Comparison of ENCODE assay signal across 31 cellular contexts in the genomic region with DNA sequence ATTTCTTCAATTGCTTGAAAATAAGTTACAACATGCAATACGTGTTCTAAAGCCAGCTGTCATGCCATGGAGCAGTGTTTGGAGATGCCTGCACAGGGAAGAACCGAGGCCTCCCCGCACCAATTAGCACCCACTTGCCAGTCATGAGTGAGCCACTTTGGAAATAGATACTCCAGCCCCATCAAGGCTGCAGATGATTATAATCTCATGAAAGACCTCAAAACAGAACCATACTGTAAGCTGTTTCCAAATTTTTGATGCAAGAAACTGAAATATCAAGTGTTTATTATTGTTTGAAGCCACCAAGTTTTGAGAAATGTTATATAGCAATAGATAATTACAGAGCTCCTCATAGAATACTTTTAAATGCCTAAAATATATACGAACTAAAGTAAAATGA. TPM values are rescaled to one million over a fixed set of nuclear protein-coding genes. Genes with fewer than 3 reads are reported as not detected.
"Had no signal": no experiment of that assay in that cellular context is flagged by ENCODE, and none has a peak within 500 bp of the region (broad histone marks: within the 10 kb centered on the region; RNA-seq: fewer than 3 reads in every experiment).

No MANE protein-coding gene starts in this region.

- H3K9ac ChIP-seq: neural progenitor cell, parathyroid adenoma had no signal

- H3K4me1 ChIP-seq: neural progenitor cell, parathyroid adenoma, psoas muscle, right lobe of liver, sigmoid colon, spleen, suprapubic skin, testis, tibial artery, transverse colon, upper lobe of right lung, uterus had no signal

- ATAC-seq: naive thymus-derived CD8-positive, alpha-beta T cell; psoas muscle; right cardiac atrium; right lobe of liver; stimulated activated memory B cell treated with anti-CD40 and anti-IgM and Interleukin-4, amounts not matched to agents 10 μg/mL and 1 μg/mL and 100 μg/mL, for 72 hours; stimulated activated naive CD8-positive, alpha-beta T cell treated with anti-CD3 and anti-CD28 coated beads, Interleukin-15, amount 100 ng/mL, for 72 hours; stimulated activated naive CD8-positive, alpha-beta T cell treated with anti-CD3 and anti-CD28 coated beads, Interleukin-15, Interleukin-2, amounts not matched to agents 100 U/mL and 50 U/mL, for 24 hours; upper lobe of right lung had no signal

- H3K4me3 Mint-ChIP-seq: naive thymus-derived CD8-positive, alpha-beta T cell; nephron; neural progenitor cell; stimulated activated memory B cell treated with anti-CD40 and anti-IgM and Interleukin-4, amounts not matched to agents 10 μg/mL and 1 μg/mL and 100 μg/mL, for 72 hours; stimulated activated naive CD8-positive, alpha-beta T cell treated with anti-CD3 and anti-CD28 coated beads, Interleukin-15, amount 100 ng/mL, for 72 hours; type B pancreatic cell had no signal

- H3K27ac ChIP-seq: neural progenitor cell, ovary, parathyroid adenoma, psoas muscle, right lobe of liver, sigmoid colon, spleen, suprapubic skin, testis, tibial artery, transverse colon, upper lobe of right lung, uterus had no signal

- H3K27me3 Mint-ChIP-seq: progenitor cell of endocrine pancreas; stimulated activated memory B cell treated with anti-CD40 and anti-IgM and Interleukin-4, amounts not matched to agents 10 μg/mL and 1 μg/mL and 100 μg/mL, for 72 hours; stimulated activated naive CD8-positive, alpha-beta T cell treated with anti-CD3 and anti-CD28 coated beads, Interleukin-15, amount 100 ng/mL, for 72 hours; type B pancreatic cell had no signal

- H3K4me1 Mint-ChIP-seq: naive thymus-derived CD8-positive, alpha-beta T cell; nephron; neural progenitor cell; stimulated activated memory B cell treated with anti-CD40 and anti-IgM and Interleukin-4, amounts not matched to agents 10 μg/mL and 1 μg/mL and 100 μg/mL, for 72 hours; stimulated activated naive CD8-positive, alpha-beta T cell treated with anti-CD3 and anti-CD28 coated beads, Interleukin-15, amount 100 ng/mL, for 72 hours had no signal

- H3K4me3 ChIP-seq: neural progenitor cell, ovary, psoas muscle, right lobe of liver, sigmoid colon, smooth muscle cell, spleen, suprapubic skin, testis, tibial artery, transverse colon, upper lobe of right lung, uterus had no signal

- H3K27ac Mint-ChIP-seq: naive thymus-derived CD8-positive, alpha-beta T cell; nephron; neural progenitor cell; progenitor cell of endocrine pancreas; stimulated activated memory B cell treated with anti-CD40 and anti-IgM and Interleukin-4, amounts not matched to agents 10 μg/mL and 1 μg/mL and 100 μg/mL, for 72 hours; stimulated activated naive CD8-positive, alpha-beta T cell treated with anti-CD3 and anti-CD28 coated beads, Interleukin-15, amount 100 ng/mL, for 72 hours; type B pancreatic cell had no signal

- H3K9me3 ChIP-seq: ovary, psoas muscle, right lobe of liver, sigmoid colon, suprapubic skin, testis, tibial artery, transverse colon, upper lobe of right lung, uterus had no signal

- H3K27me3 ChIP-seq: neural progenitor cell, ovary, right lobe of liver, sigmoid colon, spleen, suprapubic skin, testis, tibial artery, transverse colon, upper lobe of right lung, uterus had no signal

- DNase-seq: naive thymus-derived CD8-positive, alpha-beta T cell; occipital lobe; ovary; posterior cingulate gyrus; psoas muscle; right cardiac atrium; right lobe of liver; sigmoid colon; spleen; stimulated activated CD4-positive, alpha-beta T cell treated with anti-CD3 and anti-CD28 coated beads, Interleukin-12 subunit alpha, Interleukin-12 subunit beta, amount 100 ng/mL, for 4 hours; stimulated activated CD4-positive, alpha-beta T cell treated with anti-CD3 and anti-CD28 coated beads, Interleukin-1b, Interleukin-23, amount 100 ng/mL, for 48 hours; stimulated activated CD4-positive, alpha-beta T cell treated with anti-CD3 and anti-CD28 coated beads, Interleukin-4, amount 100 ng/mL, for 1 hour; stimulated activated CD4-positive, alpha-beta T cell treated with anti-CD3 and anti-CD28 coated beads, Interleukin-4, amount 100 ng/mL, for 4 hours; stimulated activated CD8-positive, alpha-beta memory T cell treated with anti-CD3 and anti-CD28 coated beads, Interleukin-4, amount 100 ng/mL, for 48 hours; stimulated activated naive CD4-positive, alpha-beta T cell; stimulated activated naive CD8-positive, alpha-beta T cell treated with anti-CD3 and anti-CD28 coated beads, Interleukin-15, amount 100 ng/mL, for 72 hours; stimulated activated naive CD8-positive, alpha-beta T cell treated with anti-CD3 and anti-CD28 coated beads, Interleukin-15, Interleukin-2, amounts not matched to agents 100 U/mL and 50 U/mL, for 24 hours; substantia nigra; testis; tibial artery; transverse colon; upper lobe of right lung; uterus had no signal

- H3K36me3 ChIP-seq: neural progenitor cell, ovary, right lobe of liver, sigmoid colon, spleen, suprapubic skin, tibial artery, transverse colon, upper lobe of right lung, uterus had no signal

RNA-seq across cellular contexts. Expression of gene DIAPH3, which starts 43.1 kb away (rescaled TPM):
- total RNA-seq: naive thymus-derived CD8-positive, alpha-beta T cell had no signal
